1 cellular context compared by ENCODE assay signal in genomic region chr2:5980351-5981054, GRCh38.
TF ChIP-seq lines count a peak whose summit lies in the region.

No MANE protein-coding gene starts in this region.

TF ChIP-seq in HepG2, 621 proteins besides CTCF, POLR2A, EP300 and RAD21:
- peak; percentile 58 for TF ChIP-seq MNT (IDR thresholded peaks at IDR 0.05)
- TF ChIP-seq, protein P1, sequence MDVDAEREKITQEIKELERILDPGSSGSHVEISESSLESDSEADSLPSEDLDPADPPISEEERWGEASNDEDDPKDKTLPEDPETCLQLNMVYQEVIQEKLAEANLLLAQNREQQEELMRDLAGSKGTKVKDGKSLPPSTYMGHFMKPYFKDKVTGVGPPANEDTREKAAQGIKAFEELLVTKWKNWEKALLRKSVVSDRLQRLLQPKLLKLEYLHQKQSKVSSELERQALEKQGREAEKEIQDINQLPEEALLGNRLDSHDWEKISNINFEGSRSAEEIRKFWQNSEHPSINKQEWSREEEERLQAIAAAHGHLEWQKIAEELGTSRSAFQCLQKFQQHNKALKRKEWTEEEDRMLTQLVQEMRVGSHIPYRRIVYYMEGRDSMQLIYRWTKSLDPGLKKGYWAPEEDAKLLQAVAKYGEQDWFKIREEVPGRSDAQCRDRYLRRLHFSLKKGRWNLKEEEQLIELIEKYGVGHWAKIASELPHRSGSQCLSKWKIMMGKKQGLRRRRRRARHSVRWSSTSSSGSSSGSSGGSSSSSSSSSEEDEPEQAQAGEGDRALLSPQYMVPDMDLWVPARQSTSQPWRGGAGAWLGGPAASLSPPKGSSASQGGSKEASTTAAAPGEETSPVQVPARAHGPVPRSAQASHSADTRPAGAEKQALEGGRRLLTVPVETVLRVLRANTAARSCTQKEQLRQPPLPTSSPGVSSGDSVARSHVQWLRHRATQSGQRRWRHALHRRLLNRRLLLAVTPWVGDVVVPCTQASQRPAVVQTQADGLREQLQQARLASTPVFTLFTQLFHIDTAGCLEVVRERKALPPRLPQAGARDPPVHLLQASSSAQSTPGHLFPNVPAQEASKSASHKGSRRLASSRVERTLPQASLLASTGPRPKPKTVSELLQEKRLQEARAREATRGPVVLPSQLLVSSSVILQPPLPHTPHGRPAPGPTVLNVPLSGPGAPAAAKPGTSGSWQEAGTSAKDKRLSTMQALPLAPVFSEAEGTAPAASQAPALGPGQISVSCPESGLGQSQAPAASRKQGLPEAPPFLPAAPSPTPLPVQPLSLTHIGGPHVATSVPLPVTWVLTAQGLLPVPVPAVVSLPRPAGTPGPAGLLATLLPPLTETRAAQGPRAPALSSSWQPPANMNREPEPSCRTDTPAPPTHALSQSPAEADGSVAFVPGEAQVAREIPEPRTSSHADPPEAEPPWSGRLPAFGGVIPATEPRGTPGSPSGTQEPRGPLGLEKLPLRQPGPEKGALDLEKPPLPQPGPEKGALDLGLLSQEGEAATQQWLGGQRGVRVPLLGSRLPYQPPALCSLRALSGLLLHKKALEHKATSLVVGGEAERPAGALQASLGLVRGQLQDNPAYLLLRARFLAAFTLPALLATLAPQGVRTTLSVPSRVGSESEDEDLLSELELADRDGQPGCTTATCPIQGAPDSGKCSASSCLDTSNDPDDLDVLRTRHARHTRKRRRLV (CRISPR knock-in tag; IDR thresholded peaks at IDR 0.05), result no peak
